9 cellular contexts compared by ENCODE assay signal in the genomic region with DNA sequence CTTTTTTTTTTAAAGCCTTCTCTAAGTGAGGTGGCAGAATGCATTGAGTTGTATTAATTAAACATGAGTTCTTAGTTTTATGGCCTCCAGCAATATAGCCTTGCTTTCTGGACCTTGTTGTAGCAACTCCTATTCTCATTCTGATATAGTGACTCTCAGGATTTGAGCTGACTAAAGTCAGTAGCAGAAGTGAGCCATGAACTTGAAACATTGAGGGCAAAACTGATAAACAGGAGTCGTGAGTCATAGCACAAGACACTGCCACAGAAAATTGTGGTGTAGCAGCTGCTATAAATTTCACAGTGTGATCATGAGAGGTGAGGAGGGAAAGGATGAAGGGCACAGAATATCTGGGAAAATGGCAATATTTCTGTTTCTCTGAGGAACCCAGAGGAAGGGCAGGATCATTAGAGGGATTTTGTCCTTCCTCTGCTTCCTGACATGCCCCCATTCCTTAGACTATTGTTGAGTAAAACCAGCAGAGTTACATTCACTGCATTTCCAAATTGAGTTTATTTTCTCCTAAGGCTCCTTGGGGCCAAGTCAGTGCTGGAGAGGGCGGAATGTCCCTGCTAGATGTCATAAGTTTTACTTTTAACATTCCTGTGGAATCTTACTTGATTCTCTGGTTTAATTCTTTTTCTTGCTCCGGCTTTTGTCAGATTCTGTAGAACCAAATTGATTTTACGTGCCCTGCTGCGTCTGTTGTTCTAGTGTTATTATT. TPM values are rescaled to one million over a fixed set of nuclear protein-coding genes. Genes with fewer than 3 reads are reported as not detected.
DNase-seq lines count a peak whose midpoint lies in the region; ATAC-seq, FAIRE-seq and TF ChIP-seq lines count a peak whose summit lies in the region.
"Had no signal": no experiment of that assay in that cellular context is flagged by ENCODE, and none has a peak within 500 bp of the region (broad histone marks: within the 10 kb centered on the region; RNA-seq: fewer than 3 reads in every experiment).

No MANE protein-coding gene starts in this region.

- peaks cover 13% of the 10 kb centered on the region for H3K4me1 Mint-ChIP-seq in stimulated activated memory B cell treated with anti-CD40 and anti-IgM and Interleukin-4, amounts not matched to agents 10 μg/mL and 1 μg/mL and 100 μg/mL, for 72 hours

- no peak overlapping the region for H3K4me3 Mint-ChIP-seq in stimulated activated memory B cell treated with anti-CD40 and anti-IgM and Interleukin-4, amounts not matched to agents 10 μg/mL and 1 μg/mL and 100 μg/mL, for 72 hours

- no peaks in the 10 kb centered on the region for H3K36me3 ChIP-seq in adrenal gland (replicated peaks in 1 of 2)
- no peaks in the 10 kb centered on the region for H3K36me3 ChIP-seq in ovary
- H3K36me3 ChIP-seq: heart right ventricle had no signal

- peak; percentile 98 for ATAC-seq in GM21360 (IDR thresholded peaks at IDR 0.05; ENCODE audit: unreplicated experiment)
- ATAC-seq in HG03460 (IDR thresholded peaks at IDR 0.05; ENCODE audit: unreplicated experiment): peak; percentile 98
- ATAC-seq in stimulated activated memory B cell treated with anti-CD40 and anti-IgM and Interleukin-4, amounts not matched to agents 10 μg/mL and 1 μg/mL and 100 μg/mL, for 72 hours: peak; percentile 97

- no peak for FAIRE-seq in frontal cortex (lab: Jason Lieb, UNC)

- peak; percentile 88 for DNase-seq in GM12865 (ENCODE audit: low read depth)
- DNase-seq in adrenal gland: peak; percentile 31 to 54 (median 47)
- no peak for DNase-seq in frontal cortex (ENCODE audit: low spot score in 2 of 2)
- DNase-seq in head of caudate nucleus: no peak
- DNase-seq in ovary: no peak
- DNase-seq: heart right ventricle had no signal

- no peak overlapping the region for H3K27ac Mint-ChIP-seq in stimulated activated memory B cell treated with anti-CD40 and anti-IgM and Interleukin-4, amounts not matched to agents 10 μg/mL and 1 μg/mL and 100 μg/mL, for 72 hours

- intact Hi-C loops in adrenal gland (cut with DNase I) (no loop called here), head of caudate nucleus (cut with DNase I) (no loop called here), ovary (cut with DNase I) (no loop called here)

- TF ChIP-seq CTCF in GM12865 (IDR thresholded peaks at IDR 0.05; ENCODE audit: insufficient read depth, low read depth, low read length, missing control alignments): no peak
- TF ChIP-seq CTCF in adrenal gland (IDR thresholded peaks at IDR 0.05): no peak
- no peak for TF ChIP-seq CTCF in ovary (IDR thresholded peaks at IDR 0.05)

- H3K4me1 ChIP-seq in adrenal gland (replicated peaks in 1 of 2): peaks cover 5 to 6% of the 10 kb centered on the region in 2 donors
- no peaks in the 10 kb centered on the region for H3K4me1 ChIP-seq in ovary (ENCODE audit: insufficient read depth)

- H3K27me3 Mint-ChIP-seq in stimulated activated memory B cell treated with anti-CD40 and anti-IgM and Interleukin-4, amounts not matched to agents 10 μg/mL and 1 μg/mL and 100 μg/mL, for 72 hours: no peaks in the 10 kb centered on the region

- H3K9me3 Mint-ChIP-seq in stimulated activated memory B cell treated with anti-CD40 and anti-IgM and Interleukin-4, amounts not matched to agents 10 μg/mL and 1 μg/mL and 100 μg/mL, for 72 hours: no peaks in the 10 kb centered on the region

- H3K27me3 ChIP-seq in adrenal gland (no peaks in the 10 kb centered on the region), ovary (no peaks in the 10 kb centered on the region)
- H3K27me3 ChIP-seq: heart right ventricle had no signal

- 66 to 75% (median 72%) methylated on average over 5 of the region's 5 CpGs for WGBS in adrenal gland, 4 donors
- whole genome bisulfite sequencing in ovary, 3 donors: 71 to 73% (median 72%) methylated on average over 5 of the region's 5 CpGs

- H3K27ac ChIP-seq in adrenal gland (peak overlapping the region in 2 of 5 donors; percentile 21 to 40), ovary (peak overlapping the region in 1 of 2 donors; percentile 13)

- TF ChIP-seq POLR2A in adrenal gland (IDR thresholded peaks at IDR 0.05) (peak in 1 of 2 donors; percentile 24), ovary (IDR thresholded peaks at IDR 0.05) (no peak)

- no peak for TF ChIP-seq EP300 in ovary (IDR thresholded peaks at IDR 0.05)

- H3K9me3 ChIP-seq in adrenal gland (replicated peaks in 1 of 3) (no peaks in the 10 kb centered on the region), ovary (no peaks in the 10 kb centered on the region)
- H3K9me3 ChIP-seq: heart right ventricle had no signal

- H3K36me3 Mint-ChIP-seq in stimulated activated memory B cell treated with anti-CD40 and anti-IgM and Interleukin-4, amounts not matched to agents 10 μg/mL and 1 μg/mL and 100 μg/mL, for 72 hours: peaks cover 8% of the 10 kb centered on the region

- no peak overlapping the region for H3K4me3 ChIP-seq in GM12865 (ENCODE audit: low read depth, low read length)
- no peak overlapping the region for H3K4me3 ChIP-seq in adrenal gland
- H3K4me3 ChIP-seq in ovary: no peak overlapping the region
- H3K4me3 ChIP-seq: heart right ventricle had no signal

RNA-seq across cellular contexts. Expression of a gene that starts 7.5 kb away (rescaled TPM):
- total RNA-seq in adrenal gland (1 to 10 TPM in 7 of 8 donors, not detected in 1; 2.6 to 5.2 (median 3.4) TPM), frontal cortex (8.6 TPM), ovary (1 to 10 TPM in 3 of 7 donors, under 1 TPM in 4; 0.42 to 1.4 (median 0.93) TPM)
- polyA plus RNA-seq in adrenal gland (1 to 10 TPM; 1.2 to 2.0 (median 1.5) TPM), ovary (1 to 10 TPM; 1.1 to 4.3 TPM)

RNA-seq across cellular contexts. Expression of a gene that starts 47.4 kb away (rescaled TPM):
- 100 to 1,000 TPM in 7 of 8 donors, 10 to 100 TPM in 1; 76.1 to 194 (median 143) TPM for total RNA-seq in adrenal gland
- 10 to 100 TPM; 48.8 to 95.5 (median 92.2) TPM for polyA plus RNA-seq in adrenal gland
- 97.4 TPM for total RNA-seq in frontal cortex
- 100 to 1,000 TPM in 4 of 7 donors, 10 to 100 TPM in 3; 58.2 to 133 (median 101) TPM for total RNA-seq in ovary
- 100 to 1,000 TPM in 1 of 2 donors, 10 to 100 TPM in 1; 44.9 to 150 TPM for polyA plus RNA-seq in ovary

Comparison
In these comparisons a context has a peak if more than half of its experiments do, and no peak if none do; other contexts are left out.
1. DNase-seq: peak in GM12865 (single experiment) and adrenal gland (7 of 7); none in frontal cortex (0 of 2), head of caudate nucleus (0 of 42) and ovary (0 of 5).
2. Peak in every context shown above with its lines, with median percentiles within 50 percentile points of each other: ATAC-seq.